20 cellular contexts compared by ENCODE assay signal in the genomic region with DNA sequence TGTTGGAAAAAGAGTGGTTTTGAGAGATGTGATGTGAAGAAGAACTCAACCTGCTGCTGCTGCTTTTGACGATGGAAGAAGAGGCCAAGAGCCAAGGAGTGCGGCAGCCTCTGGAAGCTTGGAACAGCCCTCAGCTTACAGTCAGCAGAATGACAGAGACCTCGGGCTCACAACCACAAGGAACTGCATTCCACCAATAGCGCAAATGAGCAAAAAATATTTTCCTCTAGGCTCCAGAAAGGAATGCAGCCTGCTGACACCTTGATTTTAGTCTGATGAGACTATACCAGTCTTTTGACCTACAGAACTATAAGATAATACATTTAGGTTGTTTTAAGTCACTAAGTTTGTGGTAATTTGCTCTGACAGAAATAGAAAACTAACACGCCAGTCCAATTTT. TPM values are rescaled to one million over a fixed set of nuclear protein-coding genes. Genes with fewer than 3 reads are reported as not detected.
DNase-seq lines count a peak whose midpoint lies in the region; ATAC-seq and TF ChIP-seq lines count a peak whose summit lies in the region.
"Had no signal": no experiment of that assay in that cellular context is flagged by ENCODE, and none has a peak within 500 bp of the region (broad histone marks: within the 10 kb centered on the region; RNA-seq: fewer than 3 reads in every experiment).

No MANE protein-coding gene starts in this region.

- peaks cover 22% of the 10 kb centered on the region for H3K4me1 Mint-ChIP-seq in activated naive CD4-positive, alpha-beta T cell treated with anti-CD3 and anti-CD28 coated beads, Interleukin-2, amount 50 U/mL, for 24 hours
- peaks cover 13% of the 10 kb centered on the region for H3K4me1 Mint-ChIP-seq in activated naive CD4-positive, alpha-beta T cell treated with anti-CD3 and anti-CD28 coated beads for 36 hours (ENCODE audit: low read depth)
- peaks cover 41% of the 10 kb centered on the region for H3K4me1 Mint-ChIP-seq in dendritic cell treated with granulocyte-macrophage colony-stimulating factor and Interleukin-4, amounts not matched to agents 40 ng/mL and 50 ng/mL, for 4 days (ENCODE audit: low read depth)
- H3K4me1 Mint-ChIP-seq in type B pancreatic cell (ENCODE audit: unreplicated experiment): peaks cover 13% of the 10 kb centered on the region

- no peaks in the 10 kb centered on the region for H3K9me3 ChIP-seq in mesenchymal stem cell (ENCODE audit: control insufficient read depth, low read length)
- H3K9me3 ChIP-seq: A549; BLaER1 treated with 17β-estradiol and CSF1 and Interleukin-3, amounts not matched to agents 10 nM and 100 nM; Caco-2 had no signal

- no peak overlapping the region for H3K4me3 Mint-ChIP-seq in activated naive CD4-positive, alpha-beta T cell treated with anti-CD3 and anti-CD28 coated beads, Interleukin-2, amount 50 U/mL, for 24 hours
- no peak overlapping the region for H3K4me3 Mint-ChIP-seq in activated naive CD4-positive, alpha-beta T cell treated with anti-CD3 and anti-CD28 coated beads for 36 hours
- H3K4me3 Mint-ChIP-seq in dendritic cell treated with granulocyte-macrophage colony-stimulating factor and Interleukin-4, amounts not matched to agents 40 ng/mL and 50 ng/mL, for 4 days: peak overlapping the region; percentile 40
- no peak overlapping the region for H3K4me3 Mint-ChIP-seq in type B pancreatic cell
- H3K4me3 Mint-ChIP-seq: B cell; CD4-positive, alpha-beta T cell; CD8-positive, alpha-beta T cell had no signal

- no peak for ATAC-seq in HG02610 (IDR thresholded peaks at IDR 0.05; ENCODE audit: unreplicated experiment)
- ATAC-seq: A549; CD8-positive, alpha-beta T cell had no signal

- no peak overlapping the region for H2BK15ac ChIP-seq in mesenchymal stem cell (ENCODE audit: low read depth, poor library complexity, severe bottlenecking)

- no peak for TF ChIP-seq CTCF in type B pancreatic cell (conservative IDR thresholded peaks at IDR 0.05)

- peaks cover 5% of the 10 kb centered on the region for H3K36me3 Mint-ChIP-seq in activated naive CD4-positive, alpha-beta T cell treated with anti-CD3 and anti-CD28 coated beads, Interleukin-2, amount 50 U/mL, for 24 hours
- peaks cover 19% of the 10 kb centered on the region for H3K36me3 Mint-ChIP-seq in activated naive CD4-positive, alpha-beta T cell treated with anti-CD3 and anti-CD28 coated beads for 36 hours (ENCODE audit: low read depth)
- peaks cover 74% of the 10 kb centered on the region for H3K36me3 Mint-ChIP-seq in dendritic cell treated with granulocyte-macrophage colony-stimulating factor and Interleukin-4, amounts not matched to agents 40 ng/mL and 50 ng/mL, for 4 days (ENCODE audit: low read depth)
- peaks cover 20% of the 10 kb centered on the region for H3K36me3 Mint-ChIP-seq in type B pancreatic cell

- peak overlapping the region; percentile 30 for H3K27ac Mint-ChIP-seq in activated naive CD4-positive, alpha-beta T cell treated with anti-CD3 and anti-CD28 coated beads, Interleukin-2, amount 50 U/mL, for 24 hours
- no peak overlapping the region for H3K27ac Mint-ChIP-seq in activated naive CD4-positive, alpha-beta T cell treated with anti-CD3 and anti-CD28 coated beads for 36 hours
- H3K27ac Mint-ChIP-seq in dendritic cell treated with granulocyte-macrophage colony-stimulating factor and Interleukin-4, amounts not matched to agents 40 ng/mL and 50 ng/mL, for 4 days: peak overlapping the region; percentile 75
- peak overlapping the region; percentile 69 for H3K27ac Mint-ChIP-seq in type B pancreatic cell
- H3K27ac Mint-ChIP-seq: B cell; CD4-positive, alpha-beta T cell; CD8-positive, alpha-beta T cell had no signal

- H3K4me3 ChIP-seq in mesenchymal stem cell (ENCODE audit: insufficient read depth in 1 of 2, low read depth in 1 of 2, low read length in 2 of 2): no peak overlapping the region
- H3K4me3 ChIP-seq: A549; BLaER1 treated with 17β-estradiol and CSF1 and Interleukin-3, amounts not matched to agents 10 nM and 100 nM had no signal

- no peak overlapping the region for H4K91ac ChIP-seq in mesenchymal stem cell (ENCODE audit: low read length)

- H3K79me1 ChIP-seq in mesenchymal stem cell (replicated peaks; ENCODE audit: low read length, poor library complexity, severe bottlenecking): peaks cover 28% of the 10 kb centered on the region

- no peak for DNase-seq in activated naive CD4-positive, alpha-beta T cell treated with anti-CD3 and anti-CD28 coated beads for 36 hours
- DNase-seq in mesenchymal stem cell (no peak), type B pancreatic cell (ENCODE audit: extremely low spot score, unreplicated experiment) (no peak), hepatic stellate cell (ENCODE audit: low spot score) (no peak)
- no peak for DNase-seq in activated T-cell treated with anti-CD3 and anti-CD28 coated beads, Interleukin-2, amount 50 U/mL, for 1 hour
- DNase-seq: AML-193; Caco-2; Calu3; CD4-positive, alpha-beta T cell; CD8-positive, alpha-beta T cell; DMS79 treated with DMSO at 0.1 percent for 48 hours; GF-D8 had no signal

- H2BK5ac ChIP-seq in mesenchymal stem cell (ENCODE audit: low read depth, low read length, poor library complexity, severe bottlenecking): no peak overlapping the region

- no peak overlapping the region for H3K23ac ChIP-seq in mesenchymal stem cell (ENCODE audit: low read length in 2 of 2)

- H4K8ac ChIP-seq in mesenchymal stem cell (ENCODE audit: low read length): no peak overlapping the region

- no peaks in the 10 kb centered on the region for H3K9me3 Mint-ChIP-seq in activated naive CD4-positive, alpha-beta T cell treated with anti-CD3 and anti-CD28 coated beads, Interleukin-2, amount 50 U/mL, for 24 hours
- no peaks in the 10 kb centered on the region for H3K9me3 Mint-ChIP-seq in activated naive CD4-positive, alpha-beta T cell treated with anti-CD3 and anti-CD28 coated beads for 36 hours
- no peaks in the 10 kb centered on the region for H3K9me3 Mint-ChIP-seq in dendritic cell treated with granulocyte-macrophage colony-stimulating factor and Interleukin-4, amounts not matched to agents 40 ng/mL and 50 ng/mL, for 4 days
- no peaks in the 10 kb centered on the region for H3K9me3 Mint-ChIP-seq in type B pancreatic cell
- H3K9me3 Mint-ChIP-seq: CD4-positive, alpha-beta T cell; CD8-positive, alpha-beta T cell had no signal

- no peaks in the 10 kb centered on the region for H3K27me3 ChIP-seq in mesenchymal stem cell (ENCODE audit: control insufficient read depth in 1 of 2, insufficient read depth in 1 of 2, low read length in 2 of 2)
- H3K27me3 ChIP-seq: BLaER1 treated with 17β-estradiol and CSF1 and Interleukin-3, amounts not matched to agents 10 nM and 100 nM had no signal

- CTCF ChIA-PET in activated naive CD4-positive, alpha-beta T cell treated with anti-CD3 and anti-CD28 coated beads for 36 hours (lab: Charles Lee): interaction anchor here (0.7 kb wide), 1 partner anchor 84 kb away, joined by 3 read pairs; no protein-coding TSS in a partner anchor

- H3K27me3 Mint-ChIP-seq in activated naive CD4-positive, alpha-beta T cell treated with anti-CD3 and anti-CD28 coated beads, Interleukin-2, amount 50 U/mL, for 24 hours: no peaks in the 10 kb centered on the region
- no peaks in the 10 kb centered on the region for H3K27me3 Mint-ChIP-seq in activated naive CD4-positive, alpha-beta T cell treated with anti-CD3 and anti-CD28 coated beads for 36 hours (ENCODE audit: low read depth)
- H3K27me3 Mint-ChIP-seq in dendritic cell treated with granulocyte-macrophage colony-stimulating factor and Interleukin-4, amounts not matched to agents 40 ng/mL and 50 ng/mL, for 4 days: no peaks in the 10 kb centered on the region
- H3K27me3 Mint-ChIP-seq in type B pancreatic cell: no peaks in the 10 kb centered on the region
- H3K27me3 Mint-ChIP-seq: B cell; CD4-positive, alpha-beta T cell had no signal

- H3K27ac ChIP-seq in mesenchymal stem cell (ENCODE audit: low read length, poor library complexity, severe bottlenecking): no peak overlapping the region
- H3K27ac ChIP-seq: 22Rv1; A549; BLaER1 treated with 17β-estradiol and CSF1 and Interleukin-3, amounts not matched to agents 10 nM and 100 nM; C4-2B had no signal

- H3K36me3 ChIP-seq in mesenchymal stem cell (ENCODE audit: control insufficient read depth in 1 of 2, insufficient read depth in 2 of 2, low read depth in 1 of 2, low read length in 2 of 2): peaks cover 32 to 60% of the 10 kb centered on the region in 2 experiments

- WGBS in mesenchymal stem cell: 64% methylated on average over 3 of the region's 5 CpGs

- intact Hi-C loops in activated naive CD4-positive, alpha-beta T cell treated with anti-CD3 and anti-CD28 coated beads for 36 hours (cut with micrococcal nuclease): no loop called here
- intact Hi-C loops in dendritic cell treated with granulocyte-macrophage colony-stimulating factor and Interleukin-4, amounts not matched to agents 40 ng/mL and 50 ng/mL, for 4 days (cut with micrococcal nuclease): no loop called here

- H3K4ac ChIP-seq in mesenchymal stem cell (ENCODE audit: low read depth in 1 of 2, low read length in 2 of 2): no peak overlapping the region

- H2BK12ac ChIP-seq in mesenchymal stem cell (ENCODE audit: low read length in 2 of 2): no peak overlapping the region

- no peak overlapping the region for H3K4me2 ChIP-seq in mesenchymal stem cell (ENCODE audit: low read length, poor library complexity, severe bottlenecking)
- H3K4me2 ChIP-seq: A549 had no signal

- H3K18ac ChIP-seq in mesenchymal stem cell (ENCODE audit: low read depth in 1 of 2, low read length in 2 of 2): no peak overlapping the region

- H3K4me1 ChIP-seq in mesenchymal stem cell (ENCODE audit: control insufficient read depth, insufficient read depth, low read depth, low read length): peaks cover 1% of the 10 kb centered on the region

- peak overlapping the region; percentile 42 for H2AK5ac ChIP-seq in mesenchymal stem cell (ENCODE audit: low read length, severe bottlenecking)

- no peak overlapping the region for H3K14ac ChIP-seq in mesenchymal stem cell (ENCODE audit: low read length in 2 of 2)

- no peak overlapping the region for H2BK120ac ChIP-seq in mesenchymal stem cell (ENCODE audit: low read depth, low read length)

- no peak overlapping the region for H2AFZ ChIP-seq in mesenchymal stem cell (ENCODE audit: low read depth, low read length)

- H3K9ac ChIP-seq in mesenchymal stem cell (ENCODE audit: low read length): no peak overlapping the region

RNA-seq across cellular contexts. Expression of a gene that starts 10.2 kb away (rescaled TPM):
- total RNA-seq in activated naive CD4-positive, alpha-beta T cell treated with anti-CD3 and anti-CD28 coated beads for 36 hours: 100 to 1,000 TPM; 177 to 179 TPM
- polyA plus RNA-seq in mesenchymal stem cell (2013, experiment 1 of 2): 106 TPM
- 107 TPM for polyA plus RNA-seq in mesenchymal stem cell (2013, experiment 2 of 2)
- 72.7 and 101 TPM in 2 replicates for total RNA-seq in type B pancreatic cell (ENCODE audit: low replicate concordance)

RNA-seq across cellular contexts. Expression of a gene that starts 31.9 kb away (rescaled TPM):
- total RNA-seq in activated naive CD4-positive, alpha-beta T cell treated with anti-CD3 and anti-CD28 coated beads for 36 hours: 10 to 100 TPM; 23.6 to 25.0 TPM
- 27.8 TPM for polyA plus RNA-seq in mesenchymal stem cell (2013, experiment 1 of 2)
- polyA plus RNA-seq in mesenchymal stem cell (2013, experiment 2 of 2): 27.3 TPM
- total RNA-seq in type B pancreatic cell (ENCODE audit: low replicate concordance): 66.4 and 80.3 TPM in 2 replicates
